In genomic region chr6:26420607-26421235, GRCh38 we compare ENCODE assay signal across 8 cellular contexts.
DNase-seq lines count a peak whose midpoint lies in the region; ATAC-seq and TF ChIP-seq lines count a peak whose summit lies in the region.

No MANE protein-coding gene starts in this region.

- H3K27me3 ChIP-seq in muscle layer of colon (ENCODE audit: control insufficient read depth in 1 of 2, insufficient read depth in 2 of 2, low read length in 2 of 2): no peaks in the 10 kb centered on the region

- peak overlapping the region; percentile 91 for H3K4me3 ChIP-seq in SK-N-MC
- peak overlapping the region; percentile 86 for H3K4me3 ChIP-seq in epithelial cell of esophagus (ENCODE audit: low read length)
- peak overlapping the region; percentile 85 to 89 for H3K4me3 ChIP-seq in muscle layer of colon (ENCODE audit: low read depth in 1 of 2, low read length in 2 of 2)

- H3K27ac ChIP-seq in SK-N-MC (peak overlapping the region; percentile 86), muscle layer of colon (ENCODE audit: low read depth, low read length) (peak overlapping the region; percentile 84)

- peak overlapping the region; percentile 82 for H3K9ac ChIP-seq in SK-N-MC (ENCODE audit: insufficient read length)
- peak overlapping the region; percentile 79 for H3K9ac ChIP-seq in muscle layer of colon (ENCODE audit: low read length)

- no peaks in the 10 kb centered on the region for H3K36me3 ChIP-seq in SK-N-MC (ENCODE audit: insufficient read depth, low read length)
- no peaks in the 10 kb centered on the region for H3K36me3 ChIP-seq in muscle layer of colon (ENCODE audit: insufficient read depth, low read length)

- no peaks in the 10 kb centered on the region; the same call in 1 of the 2 replicates for H3K9me3 ChIP-seq in SK-N-MC (ENCODE audit: low read depth, low read length)
- no peaks in the 10 kb centered on the region for H3K9me3 ChIP-seq in muscle layer of colon (ENCODE audit: low read length)

- ATAC-seq in HG02885 (IDR thresholded peaks at IDR 0.05; ENCODE audit: poor library complexity, unreplicated experiment): peak; percentile 6
- no peak for ATAC-seq in HG02759 (IDR thresholded peaks at IDR 0.05; ENCODE audit: unreplicated experiment)
- no peak for ATAC-seq in GM18858 (IDR thresholded peaks at IDR 0.05; ENCODE audit: unreplicated experiment)

- peak; percentile 43 for TF ChIP-seq CTCF in epithelial cell of esophagus (IDR thresholded peaks at IDR 0.05; ENCODE audit: insufficient read depth, low read depth, low read length, missing control alignments)

- peaks cover 18% of the 10 kb centered on the region for H3K4me1 ChIP-seq in muscle layer of colon (ENCODE audit: insufficient read depth, low read length)

- DNase-seq in SHP77 (lab: John Stamatoyannopoulos, UW) (peak; percentile 6 to 7), SHP77 treated with DMSO at 0.1 percent for 48 hours (lab: John Stamatoyannopoulos, UW) (no peak), SK-N-MC (ENCODE audit: low read depth, low spot score) (no peak), epithelial cell of esophagus (ENCODE audit: low read depth) (peak; percentile 54)

Comparison
In these comparisons a context has a peak if more than half of its experiments do, and no peak if none do; other contexts are left out.
1. DNase-seq: peak in SHP77 (2 of 2) and epithelial cell of esophagus (single experiment); none in SHP77 treated with DMSO at 0.1 percent for 48 hours (single experiment) and SK-N-MC (single experiment).
2. Peak in every context shown above with its lines, with median percentiles within 50 percentile points of each other: H3K4me3 ChIP-seq.